11 cellular contexts compared by ENCODE assay signal in genomic region chr9:122374885-122375420, GRCh38. TPM values are rescaled to one million over a fixed set of nuclear protein-coding genes. Genes with fewer than 3 reads are reported as not detected.
A peak's percentile ranks its signal among the peaks of the same experiment; 100 is the strongest.
DNase-seq lines count a peak whose midpoint lies in the region; ATAC-seq and TF ChIP-seq lines count a peak whose summit lies in the region.
"Had no signal": no experiment of that assay in that cellular context is flagged by ENCODE, and none has a peak within 500 bp of the region (broad histone marks: within the 10 kb centered on the region; RNA-seq: fewer than 3 reads in every experiment).

No MANE protein-coding gene starts in this region.

- POLR2A ChIA-PET in AG04450 (lab: Yijun Ruan, JAX) = interaction anchor here (0.8 to 2.0 kb wide), 5 partner anchors 9 to 765 kb away, joined by 3 to 13 read pairs (median 4); no protein-coding TSS in a partner anchor

- DNase-seq in AG04450 (ENCODE audit: low read depth, low spot score) (no peak), NCI-H510A treated with DMSO at 0.1 percent for 48 hours (lab: John Stamatoyannopoulos, UW) (peak; percentile 29), mesenteric fat pad (ENCODE audit: low spot score) (peak; percentile 87), NCI-H187 (lab: John Stamatoyannopoulos, UW) (no peak), NCI-H748 (lab: John Stamatoyannopoulos, UW; ENCODE audit: unreplicated experiment) (no peak)
- DNase-seq in stimulated activated naive CD4-positive, alpha-beta T cell treated with Interleukin-2 at 50 U/mL for 16 hours (lab: John Stamatoyannopoulos, UW) = no peak
- DNase-seq: immature natural killer cell, NCI-H2171 had no signal

- TF ChIP-seq CTCF in AG04450 (IDR thresholded peaks at IDR 0.05; ENCODE audit: low read depth, low read length) = no peak

- WGBS in esophagus, 2 donors = 19 to 28% methylated on average over 12 to 14 of the region's 14 CpGs

- CTCF ChIA-PET in AG04450 (lab: Charles Lee) = interaction anchor here (0.6 to 0.9 kb wide), 2 partner anchors 9 to 268 kb away, joined by 3 to 4 read pairs; no protein-coding TSS in a partner anchor

- peak overlapping the region; percentile 73 for H3K27ac ChIP-seq in AG04450 (ENCODE audit: low read depth, low read length)
- H3K27ac ChIP-seq in esophagus (ENCODE audit: low read depth in 2 of 2, low read length in 1 of 2) = peak overlapping the region; percentile 61 to 88
- H3K27ac ChIP-seq: BLaER1 treated with 17β-estradiol and CSF1 and Interleukin-3, amounts not matched to agents 10 nM and 100 nM had no signal

- no peak for ATAC-seq in GM21529 (IDR thresholded peaks at IDR 0.05; ENCODE audit: unreplicated experiment)

- peaks cover 7 to 18% of the 10 kb centered on the region in 2 donors for H3K4me1 ChIP-seq in esophagus (ENCODE audit: control insufficient read depth in 2 of 2, insufficient read depth in 2 of 2, low read length in 1 of 2)

- H3K27me3 ChIP-seq in AG04450 (ENCODE audit: control insufficient read depth, insufficient read depth, low read length) (no peaks in the 10 kb centered on the region), esophagus (ENCODE audit: control insufficient read depth in 1 of 2, insufficient read depth in 2 of 2, low read length in 2 of 2) (no peaks in the 10 kb centered on the region)
- H3K27me3 ChIP-seq: BLaER1 treated with 17β-estradiol and CSF1 and Interleukin-3, amounts not matched to agents 10 nM and 100 nM had no signal

- H3K9me3 ChIP-seq in AG04450 (ENCODE audit: control insufficient read depth, insufficient read depth, low read length) (no peaks in the 10 kb centered on the region; the same call in none of the 2 replicates), esophagus (ENCODE audit: control insufficient read depth in 2 of 2, insufficient read depth in 1 of 2, low read depth in 1 of 2, low read length in 1 of 2) (no peaks in the 10 kb centered on the region)

- H3K36me3 ChIP-seq in esophagus (ENCODE audit: control insufficient read depth in 2 of 2, insufficient read depth in 2 of 2, low read length in 1 of 2) = peaks cover 0 to 7% of the 10 kb centered on the region in 2 donors

- peak overlapping the region; percentile 41 for H3K4me3 ChIP-seq in AG04450 (ENCODE audit: low read depth, low read length)
- peak overlapping the region in 1 of 2 donors; percentile 0 for H3K4me3 ChIP-seq in esophagus (ENCODE audit: low read depth in 1 of 2, low read length in 2 of 2)
- H3K4me3 ChIP-seq: BLaER1 treated with 17β-estradiol and CSF1 and Interleukin-3, amounts not matched to agents 10 nM and 100 nM had no signal

RNA-seq across cellular contexts. Expression of gene PTGS1, which starts 4.1 kb away (rescaled TPM):
- polyA plus RNA-seq in AG04450 (2011; rRNA removed) = 78.3 and 83.1 TPM in 2 replicates
- 56.1 and 65.0 TPM in 2 replicates for polyA minus RNA-seq in AG04450 (2011; rRNA and poly(A)+ RNA removed)
- polyA plus RNA-seq in esophagus = 10 to 100 TPM in 1 of 2 donors, 1 to 10 TPM in 1; 6.8 to 20.3 TPM
- 16.5 TPM for total RNA-seq in mesenteric fat pad

Comparison
In these comparisons a context has a peak if more than half of its experiments do, and no peak if none do; other contexts are left out.
1. DNase-seq: peak in NCI-H510A treated with DMSO at 0.1 percent for 48 hours (single experiment) and mesenteric fat pad (single experiment); none in AG04450 (single experiment), NCI-H187 (0 of 2), NCI-H748 (single experiment) and stimulated activated naive CD4-positive, alpha-beta T cell treated with Interleukin-2 at 50 U/mL for 16 hours (single experiment).